10 cellular contexts compared by ENCODE assay signal in the genomic region with DNA sequence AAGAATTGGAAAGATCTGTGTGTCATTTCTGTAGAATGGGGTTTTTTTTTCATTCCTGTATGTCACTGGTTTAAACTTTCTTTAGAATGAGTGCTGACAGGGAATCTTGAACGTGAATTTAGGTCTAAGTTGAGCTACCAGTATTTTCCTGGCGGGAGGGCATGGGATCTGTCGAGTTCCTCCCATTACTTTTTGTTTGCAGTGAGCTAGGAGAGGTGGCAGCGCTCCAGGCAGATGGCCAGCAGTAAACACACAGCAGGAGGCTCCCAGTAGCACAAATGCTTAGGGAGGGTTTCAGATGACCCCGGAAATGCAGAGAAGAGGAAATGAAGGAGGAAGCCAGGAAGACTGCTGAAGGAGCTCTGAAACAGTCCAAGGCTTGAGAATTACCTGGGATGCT.
DNase-seq lines count a peak whose midpoint lies in the region; ATAC-seq lines count a peak whose summit lies in the region.
"Had no signal": no experiment of that assay in that cellular context is flagged by ENCODE, and none has a peak within 500 bp of the region (broad histone marks: within the 10 kb centered on the region; RNA-seq: fewer than 3 reads in every experiment).

No MANE protein-coding gene starts in this region.

- H3K4me1 Mint-ChIP-seq in activated T-helper 17 cell treated with anti-CD3 and anti-CD28 coated beads, Interleukin-2, amount 50 U/mL, for 72 hours, result peaks cover 22% of the 10 kb centered on the region
- H3K4me1 Mint-ChIP-seq in stimulated activated memory B cell treated with anti-CD40 and anti-IgM and Interleukin-4, amounts not matched to agents 10 μg/mL and 1 μg/mL and 100 μg/mL, for 72 hours, result no peaks in the 10 kb centered on the region

- peaks cover 45% of the 10 kb centered on the region for H3K36me3 Mint-ChIP-seq in activated T-helper 17 cell treated with anti-CD3 and anti-CD28 coated beads, Interleukin-2, amount 50 U/mL, for 72 hours (ENCODE audit: low read depth)
- peaks cover 65% of the 10 kb centered on the region for H3K36me3 Mint-ChIP-seq in stimulated activated memory B cell treated with anti-CD40 and anti-IgM and Interleukin-4, amounts not matched to agents 10 μg/mL and 1 μg/mL and 100 μg/mL, for 72 hours

- intact Hi-C loops in aorta (cut with DNase I), result no loop called here

- H3K27me3 Mint-ChIP-seq in activated T-helper 17 cell treated with anti-CD3 and anti-CD28 coated beads, Interleukin-2, amount 50 U/mL, for 72 hours, result no peaks in the 10 kb centered on the region
- no peaks in the 10 kb centered on the region for H3K27me3 Mint-ChIP-seq in stimulated activated memory B cell treated with anti-CD40 and anti-IgM and Interleukin-4, amounts not matched to agents 10 μg/mL and 1 μg/mL and 100 μg/mL, for 72 hours

- no peaks in the 10 kb centered on the region for H3K36me3 ChIP-seq in aorta (ENCODE audit: control insufficient read depth in 1 of 2, insufficient read depth in 2 of 2, low read length in 1 of 2)

- no peak overlapping the region for H3K4me3 ChIP-seq in aorta (ENCODE audit: low read length in 2 of 2)
- H3K4me3 ChIP-seq: cardiac muscle cell had no signal

- H3K27me3 ChIP-seq in aorta (ENCODE audit: control insufficient read depth in 1 of 2, insufficient read depth in 2 of 2, low read length in 1 of 2), result no peaks in the 10 kb centered on the region
- H3K27me3 ChIP-seq: cardiac muscle cell had no signal

- H3K9me3 ChIP-seq in aorta (ENCODE audit: control insufficient read depth, low read length), result no peaks in the 10 kb centered on the region

- H3K9me3 Mint-ChIP-seq in activated T-helper 17 cell treated with anti-CD3 and anti-CD28 coated beads, Interleukin-2, amount 50 U/mL, for 72 hours, result no peaks in the 10 kb centered on the region
- H3K9me3 Mint-ChIP-seq in stimulated activated memory B cell treated with anti-CD40 and anti-IgM and Interleukin-4, amounts not matched to agents 10 μg/mL and 1 μg/mL and 100 μg/mL, for 72 hours, result no peaks in the 10 kb centered on the region

- peak overlapping the region; percentile 7 for H3K27ac Mint-ChIP-seq in activated T-helper 17 cell treated with anti-CD3 and anti-CD28 coated beads, Interleukin-2, amount 50 U/mL, for 72 hours
- no peak overlapping the region for H3K27ac Mint-ChIP-seq in stimulated activated memory B cell treated with anti-CD40 and anti-IgM and Interleukin-4, amounts not matched to agents 10 μg/mL and 1 μg/mL and 100 μg/mL, for 72 hours

- DNase-seq in DMS153 (lab: John Stamatoyannopoulos, UW) (peak; percentile 72), NCI-H1694 treated with DMSO at 0.1 percent for 48 hours (lab: John Stamatoyannopoulos, UW) (peak; percentile 45), left lobe of liver (ENCODE audit: low spot score) (peak; percentile 62), aorta (no peak)
- DNase-seq: T-helper 9 cell had no signal

- WGBS in aorta, 2 donors, result 57 to 64% methylated on average over 5 of the region's 5 CpGs

- no peak overlapping the region for H3K4me3 Mint-ChIP-seq in activated T-helper 17 cell treated with anti-CD3 and anti-CD28 coated beads, Interleukin-2, amount 50 U/mL, for 72 hours
- H3K4me3 Mint-ChIP-seq in stimulated activated memory B cell treated with anti-CD40 and anti-IgM and Interleukin-4, amounts not matched to agents 10 μg/mL and 1 μg/mL and 100 μg/mL, for 72 hours, result no peak overlapping the region

- H3K4me1 ChIP-seq in aorta (ENCODE audit: control insufficient read depth in 1 of 2, insufficient read depth in 2 of 2, low read length in 2 of 2), result peaks cover 0 to 1% of the 10 kb centered on the region in 2 donors

- ATAC-seq in activated T-helper 17 cell treated with anti-CD3 and anti-CD28 coated beads, Interleukin-2, amount 50 U/mL, for 72 hours (replicated peaks), result no peak
- peak; percentile 96 for ATAC-seq in left lobe of liver
- ATAC-seq in GM21390 (IDR thresholded peaks at IDR 0.05; ENCODE audit: unreplicated experiment), result no peak
- no peak for ATAC-seq in aorta (ENCODE audit: low FRiP score)
- no peak for ATAC-seq in GM19351 (IDR thresholded peaks at IDR 0.05; ENCODE audit: unreplicated experiment)
- no peak for ATAC-seq in stimulated activated memory B cell treated with anti-CD40 and anti-IgM and Interleukin-4, amounts not matched to agents 10 μg/mL and 1 μg/mL and 100 μg/mL, for 72 hours

- H3K27ac ChIP-seq in aorta (ENCODE audit: low read depth in 1 of 2, low read length in 2 of 2), result no peak overlapping the region
- H3K27ac ChIP-seq: cardiac muscle cell had no signal

Comparison
In these comparisons a context has a peak if more than half of its experiments do, and no peak if none do; other contexts are left out.
1. DNase-seq: peak in DMS153 (single experiment), NCI-H1694 treated with DMSO at 0.1 percent for 48 hours (single experiment) and left lobe of liver (single experiment); none in aorta (0 of 2).